10 cellular contexts compared by ENCODE assay signal in the genomic region with DNA sequence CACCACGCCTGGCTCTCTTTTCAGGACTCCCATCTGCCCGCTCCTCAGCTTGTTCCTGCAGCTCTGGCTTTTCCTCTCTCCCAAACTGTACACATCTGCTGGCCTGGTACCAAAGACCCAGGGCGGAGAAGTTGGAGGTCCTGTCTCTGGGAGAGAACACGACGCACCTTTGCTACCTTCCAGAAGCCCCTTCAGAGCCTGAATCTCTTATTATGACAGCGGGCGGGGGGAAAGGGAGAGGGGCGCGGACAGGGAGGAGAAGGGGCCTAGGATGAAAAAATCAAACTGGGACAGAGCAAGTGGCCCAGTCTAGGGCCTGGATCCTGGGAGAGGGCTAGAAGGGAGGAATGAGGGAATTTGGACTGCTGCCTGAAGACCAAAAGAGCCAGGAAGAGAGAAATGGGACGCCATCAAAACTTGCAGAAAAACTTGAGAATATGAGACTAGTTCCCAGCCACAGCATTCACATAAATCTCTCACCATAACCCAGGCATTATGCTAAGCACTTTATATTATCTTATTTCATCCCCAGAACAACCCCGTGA. TPM values are rescaled to one million over a fixed set of nuclear protein-coding genes. Genes with fewer than 3 reads are reported as not detected.
A peak's percentile ranks its signal among the peaks of the same experiment; 100 is the strongest.
DNase-seq lines count a peak whose midpoint lies in the region; ATAC-seq and TF ChIP-seq lines count a peak whose summit lies in the region.
"Had no signal": no experiment of that assay in that cellular context is flagged by ENCODE, and none has a peak within 500 bp of the region (broad histone marks: within the 10 kb centered on the region; RNA-seq: fewer than 3 reads in every experiment).

No MANE protein-coding gene starts in this region.

- H3K4me2 ChIP-seq in PC-3 (ENCODE audit: low read length) = peak overlapping the region; percentile 90

- H4K20me1 ChIP-seq in PC-3 (ENCODE audit: low read length) = peaks cover 20% of the 10 kb centered on the region; the same call in 1 of the 2 replicates

- POLR2A ChIA-PET in PC-3 (lab: Charles Lee; ENCODE audit: unreplicated experiment) = no interaction called here
- POLR2A ChIA-PET in HEK293T (lab: Yijun Ruan, JAX) = interaction anchor here (1.2 to 6.1 kb wide), 6 partner anchors 15 to 140 kb away, joined by 3 to 53 read pairs (median 4); a partner anchor contains a TSS

- no peak overlapping the region for H3K27ac Mint-ChIP-seq in HFFc6
- H3K27ac Mint-ChIP-seq: activated naive CD8-positive, alpha-beta T cell had no signal

- H3K27ac ChIP-seq in PC-3 (ENCODE audit: low read length) = peak overlapping the region; percentile 79; the same call in 1 of the 2 replicates
- H3K27ac ChIP-seq in esophagus muscularis mucosa (replicated peaks in 1 of 4) = peak overlapping the region; percentile 94 to 100 (median 100)
- peak overlapping the region; percentile 90 for H3K27ac ChIP-seq in neutrophil

- TF ChIP-seq POLR2A in esophagus muscularis mucosa (IDR thresholded peaks at IDR 0.05; ENCODE audit: low read depth) = peak; percentile 34

- H3K27me3 Mint-ChIP-seq in HFFc6 (ENCODE audit: insufficient read depth) = peaks cover 16% of the 10 kb centered on the region
- H3K27me3 Mint-ChIP-seq: activated naive CD8-positive, alpha-beta T cell had no signal

- H3K79me2 ChIP-seq in PC-3 (ENCODE audit: low read length) = peaks cover 37% of the 10 kb centered on the region

- H3K36me3 Mint-ChIP-seq in HFFc6 (ENCODE audit: low read depth) = no peaks in the 10 kb centered on the region; the same call in 1 of the 2 replicates
- H3K36me3 Mint-ChIP-seq: activated naive CD8-positive, alpha-beta T cell had no signal

- no peak for TF ChIP-seq EP300 in esophagus muscularis mucosa (IDR thresholded peaks at IDR 0.05)

- no peak overlapping the region for H2AFZ ChIP-seq in PC-3 (ENCODE audit: low read length)

- peak overlapping the region; percentile 84 for H3K4me3 ChIP-seq in AG10803 (ENCODE audit: low read length)
- H3K4me3 ChIP-seq in PC-3 (ENCODE audit: low read length) = peak overlapping the region; percentile 93
- peak overlapping the region; percentile 72 to 93 (median 84) for H3K4me3 ChIP-seq in esophagus muscularis mucosa
- H3K4me3 ChIP-seq in neutrophil (ENCODE audit: low read depth in 1 of 2, low read length in 1 of 2) = peak overlapping the region; percentile 44 to 92

- H3F3A ChIP-seq in PC-3 (ENCODE audit: low read length, unreplicated experiment) = no peaks in the 10 kb centered on the region

- no peaks in the 10 kb centered on the region for H3K9me3 Mint-ChIP-seq in HFFc6

- H3K27me3 ChIP-seq in PC-3 (ENCODE audit: low read length) (no peaks in the 10 kb centered on the region), esophagus muscularis mucosa (no peaks in the 10 kb centered on the region), neutrophil (peaks cover 15% of the 10 kb centered on the region)

- H3K9me3 ChIP-seq in PC-3 (ENCODE audit: low read length) = no peaks in the 10 kb centered on the region
- H3K9me3 ChIP-seq in esophagus muscularis mucosa = no peaks in the 10 kb centered on the region
- H3K9me3 ChIP-seq in neutrophil = no peaks in the 10 kb centered on the region

- peaks cover 15% of the 10 kb centered on the region for H3K4me1 Mint-ChIP-seq in HFFc6 (ENCODE audit: low read depth)

- H3K36me3 ChIP-seq in PC-3 (ENCODE audit: low read depth, low read length) = no peaks in the 10 kb centered on the region; the same call in 1 of the 2 replicates
- H3K36me3 ChIP-seq in esophagus muscularis mucosa = peaks cover 10 to 25% (median 20%) of the 10 kb centered on the region in 4 donors
- H3K36me3 ChIP-seq in neutrophil = peaks cover 14% of the 10 kb centered on the region

- 10% methylated on average over 11 of the region's 11 CpGs for WGBS in esophagus muscularis mucosa

- ATAC-seq in PC-3 = no peak

- peak overlapping the region; percentile 88 for H3K9ac ChIP-seq in PC-3 (ENCODE audit: low read length)

- TF ChIP-seq CTCF in AG10803 (conservative IDR thresholded peaks at IDR 0.05; ENCODE audit: low read length) (no peak), PC-3 (conservative IDR thresholded peaks at IDR 0.05; ENCODE audit: low read depth, low read length) (no peak), esophagus muscularis mucosa (IDR thresholded peaks at IDR 0.05) (no peak), neutrophil (IDR thresholded peaks at IDR 0.05) (no peak), HFFc6 (IDR thresholded peaks at IDR 0.05) (no peak)

- intact Hi-C loops in PC-3 (cut with micrococcal nuclease) = no loop called here
- intact Hi-C loops in esophagus muscularis mucosa (cut with DNase I) = loop anchor here (5.0 kb wide), 1 partner anchor 312 kb away; no protein-coding TSS in a partner anchor

- DNase-seq in AG10803 (ENCODE audit: low read depth) (no peak), PC-3 (no peak), esophagus muscularis mucosa (ENCODE audit: extremely low spot score) (no peak), DMS153 treated with DMSO at 0.1 percent for 48 hours (lab: John Stamatoyannopoulos, UW; ENCODE audit: unreplicated experiment) (no peak), HEK293T (ENCODE audit: extremely low spot score) (no peak), HFFc6 (no peak)
- no peak for DNase-seq in activated effector memory CD4-positive, alpha-beta T cell treated with Interleukin-2 at 50 U/mL for 16 hours

- no TSS peak for BruUV-seq in PC-3 (replicated peaks; lab: Mats Ljungman, UMichigan)

- no peak overlapping the region for H3K4me3 Mint-ChIP-seq in HFFc6

- CTCF ChIA-PET in PC-3 (lab: Charles Lee) = no interaction called here
- CTCF ChIA-PET in HEK293T (lab: Yijun Ruan, JAX) = no interaction called here

- H3K4me1 ChIP-seq in PC-3 (ENCODE audit: insufficient read depth, low read length) (peaks cover 40% of the 10 kb centered on the region), esophagus muscularis mucosa (peaks cover 45 to 60% (median 59%) of the 10 kb centered on the region in 4 donors), neutrophil (ENCODE audit: control insufficient read depth in 1 of 2, insufficient read depth in 1 of 2, low read depth in 1 of 2, low read length in 1 of 2) (peaks cover 77 to 78% of the 10 kb centered on the region in 2 experiments)

- no peaks in the 10 kb centered on the region for H3K9me2 ChIP-seq in PC-3 (replicated peaks; ENCODE audit: low read length)

TF ChIP-seq in HEK293T, 16 proteins besides CTCF, POLR2A, EP300 and RAD21:
- no peak for TF ChIP-seq ELF4 (IDR thresholded peaks at IDR 0.05)
- no peak for TF ChIP-seq L3MBTL2 (conservative IDR thresholded peaks at IDR 0.05)
- TF ChIP-seq SP1 (IDR thresholded peaks at IDR 0.05) = no peak
- no peak for TF ChIP-seq ZNF384 (IDR thresholded peaks at IDR 0.05)
- no peak for TF ChIP-seq LEF1 (IDR thresholded peaks at IDR 0.05; ENCODE audit: borderline replicate concordance)
- no peak for TF ChIP-seq NFRKB (IDR thresholded peaks at IDR 0.05)
- no peak for TF ChIP-seq BHLHE40 (IDR thresholded peaks at IDR 0.05; ENCODE audit: borderline replicate concordance)
- TF ChIP-seq, protein P1, sequence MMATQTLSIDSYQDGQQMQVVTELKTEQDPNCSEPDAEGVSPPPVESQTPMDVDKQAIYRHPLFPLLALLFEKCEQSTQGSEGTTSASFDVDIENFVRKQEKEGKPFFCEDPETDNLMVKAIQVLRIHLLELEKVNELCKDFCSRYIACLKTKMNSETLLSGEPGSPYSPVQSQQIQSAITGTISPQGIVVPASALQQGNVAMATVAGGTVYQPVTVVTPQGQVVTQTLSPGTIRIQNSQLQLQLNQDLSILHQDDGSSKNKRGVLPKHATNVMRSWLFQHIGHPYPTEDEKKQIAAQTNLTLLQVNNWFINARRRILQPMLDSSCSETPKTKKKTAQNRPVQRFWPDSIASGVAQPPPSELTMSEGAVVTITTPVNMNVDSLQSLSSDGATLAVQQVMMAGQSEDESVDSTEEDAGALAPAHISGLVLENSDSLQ (IDR thresholded peaks at IDR 0.05) = no peak
- no peak for TF ChIP-seq FOXK2 (IDR thresholded peaks at IDR 0.05)
- no peak for TF ChIP-seq ARNT (IDR thresholded peaks at IDR 0.05)
- no peak for TF ChIP-seq CTBP1 (IDR thresholded peaks at IDR 0.05; ENCODE audit: borderline replicate concordance)
- no peak for TF ChIP-seq FOXM1 (IDR thresholded peaks at IDR 0.05; ENCODE audit: borderline replicate concordance)
- TF ChIP-seq SUZ12 (IDR thresholded peaks at IDR 0.05) = no peak
- TF ChIP-seq HDGF (IDR thresholded peaks at IDR 0.05; ENCODE audit: borderline replicate concordance) = no peak
- no peak for TF ChIP-seq FOXA1 (IDR thresholded peaks at IDR 0.05)
- TF ChIP-seq TARDBP (IDR thresholded peaks at IDR 0.05) = no peak

RNA-seq across cellular contexts. Expression of a gene that starts 2.5 kb away (rescaled TPM):
- total RNA-seq in PC-3 (2014; rRNA removed) = 25.0 and 47.2 TPM in 2 replicates
- 100 to 1,000 TPM; 127 to 263 (median 168) TPM for total RNA-seq in esophagus muscularis mucosa
- total RNA-seq in HFFc6 (2021; fragmentation: NEBNext Ultra II Directional; extraction: Animal tissue kit (Norgen Biotek cat#: 25700)) = 10 to 100 TPM; 18.9 to 31.8 (median 26.9) TPM

RNA-seq across cellular contexts. Expression of a gene that starts 8.1 kb away (rescaled TPM):
- total RNA-seq in PC-3 (2014; rRNA removed) = 5.0 and 18.0 TPM in 2 replicates
- 10 to 100 TPM; 23.7 to 36.4 (median 33.0) TPM for total RNA-seq in esophagus muscularis mucosa
- total RNA-seq in HFFc6 (2021; fragmentation: NEBNext Ultra II Directional; extraction: Animal tissue kit (Norgen Biotek cat#: 25700)) = 10 to 100 TPM; 37.0 to 47.6 (median 44.5) TPM

RNA-seq across cellular contexts. Expression of a gene that starts 21.5 kb away (rescaled TPM):
- total RNA-seq in PC-3 (2014; rRNA removed) (19.0 and 26.6 TPM in 2 replicates), esophagus muscularis mucosa (10 to 100 TPM; 10.4 to 17.8 (median 13.6) TPM)
- 10 to 100 TPM; 13.8 to 18.8 (median 17.5) TPM for total RNA-seq in HFFc6 (2021; fragmentation: NEBNext Ultra II Directional; extraction: Animal tissue kit (Norgen Biotek cat#: 25700))

RNA-seq across cellular contexts. Expression of a gene that starts 30.8 kb away (rescaled TPM):
- total RNA-seq in PC-3 (2014; rRNA removed) = 2.9 TPM in 1 of 2 replicates, not detected in the other
- total RNA-seq in esophagus muscularis mucosa = 1 to 10 TPM in 1 of 4 donors, not detected in 3; 1.4 TPM
- total RNA-seq in HFFc6 (2021; fragmentation: NEBNext Ultra II Directional; extraction: Animal tissue kit (Norgen Biotek cat#: 25700)) = under 1 TPM; 0.24 to 0.54 (median 0.41) TPM
- total RNA-seq: mononuclear cell had no signal

RNA-seq across cellular contexts. Expression of a gene that starts 35.3 kb away (rescaled TPM):
- total RNA-seq in PC-3 (2014; rRNA removed) (5.9 and 7.3 TPM in 2 replicates), esophagus muscularis mucosa (10 to 100 TPM in 3 of 4 donors, 1 to 10 TPM in 1; 8.6 to 22.4 (median 13.9) TPM)
- 1 to 10 TPM; 4.4 to 6.0 (median 4.6) TPM for total RNA-seq in HFFc6 (2021; fragmentation: NEBNext Ultra II Directional; extraction: Animal tissue kit (Norgen Biotek cat#: 25700))
